ENCODE assay signal across 1 cellular context in the genomic region with DNA sequence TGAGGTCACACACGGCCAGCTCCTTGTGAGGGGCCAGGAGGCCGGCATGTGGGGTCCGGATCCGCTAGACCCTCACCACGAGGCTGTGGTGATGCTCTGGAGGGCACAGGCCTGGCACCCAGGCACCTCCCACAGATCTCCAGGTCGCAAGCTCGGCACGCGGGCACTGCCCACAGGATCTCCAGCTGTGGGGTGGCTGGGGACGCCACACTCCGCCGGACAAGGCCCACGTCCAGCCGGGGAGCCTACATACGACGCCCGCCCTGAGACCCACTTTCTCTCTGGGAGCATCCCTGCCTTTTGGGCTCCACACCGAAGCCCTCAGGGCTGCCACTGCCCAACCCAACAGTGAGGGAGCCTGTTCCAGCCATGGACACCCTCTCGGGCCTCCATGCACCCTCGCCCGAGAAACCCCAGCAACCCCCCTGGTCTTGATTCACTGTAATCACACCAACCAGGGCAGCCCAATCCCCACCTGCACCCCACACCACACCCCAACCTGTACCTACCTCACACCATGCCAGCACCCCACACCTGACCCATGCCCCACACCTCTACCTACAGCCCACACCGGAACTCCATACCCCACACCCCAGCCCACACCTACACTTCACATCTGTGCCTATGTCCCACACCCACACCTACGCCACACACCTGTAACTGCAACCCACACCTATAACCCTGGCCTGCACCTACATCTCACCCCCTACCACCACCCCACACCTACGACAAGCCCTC.
TF ChIP-seq lines count a peak whose summit lies in the region.

No MANE protein-coding gene starts in this region.

TF ChIP-seq in GM12891, 5 proteins besides CTCF, POLR2A, EP300 and RAD21:
- TF ChIP-seq TAF1 (IDR thresholded peaks at IDR 0.05; ENCODE audit: low read depth, low read length) (no peak), SPI1 (IDR thresholded peaks at IDR 0.05; ENCODE audit: low read depth, low read length) (no peak), PAX5 (IDR thresholded peaks at IDR 0.05; ENCODE audit: insufficient read depth, low read length, severe bottlenecking) (no peak), POLR2AphosphoS5 (IDR thresholded peaks at IDR 0.05; ENCODE audit: low read depth, low read length) (no peak)
